In the genomic region with DNA sequence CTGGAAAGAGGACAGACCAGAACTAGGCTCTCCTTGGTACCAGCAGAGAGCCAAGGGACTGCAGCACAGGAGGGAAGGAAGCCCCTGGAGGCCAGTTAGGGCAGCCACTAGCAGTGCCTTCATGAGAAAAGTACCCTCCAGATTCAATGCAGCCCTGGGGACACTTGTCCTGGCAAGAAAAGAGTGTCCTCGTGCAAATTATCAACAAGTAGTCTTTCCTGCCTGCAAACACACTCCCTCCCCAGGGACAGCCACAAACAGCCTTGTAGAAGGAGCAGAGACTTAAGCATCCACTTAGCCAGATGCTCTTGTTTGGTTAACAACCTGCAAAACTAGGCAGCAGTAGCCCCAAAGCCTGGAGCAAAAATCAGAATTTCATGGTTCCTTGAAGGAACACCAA, we compare ENCODE assay signal across 8 cellular contexts. TPM values are rescaled to one million over a fixed set of nuclear protein-coding genes. Genes with fewer than 3 reads are reported as not detected.
A peak's percentile ranks its signal among the peaks of the same experiment; 100 is the strongest.
DNase-seq lines count a peak whose midpoint lies in the region; ATAC-seq and TF ChIP-seq lines count a peak whose summit lies in the region.

No MANE protein-coding gene starts in this region.

- intact Hi-C loops in thyroid gland (cut with DNase I): no loop called here
- intact Hi-C loops in left ventricle myocardium superior (cut with micrococcal nuclease): no loop called here

- H3K36me3 ChIP-seq in OCI-LY3 (replicated peaks; ENCODE audit: low read depth, low read length) (no peaks in the 10 kb centered on the region), thyroid gland (peaks cover 0 to 7% of the 10 kb centered on the region in 2 donors)

- H2AFZ ChIP-seq in OCI-LY3 (ENCODE audit: low read depth, low read length): no peak overlapping the region

- no peak for ATAC-seq in left ventricle myocardium superior
- no peak for ATAC-seq in GM19397 (IDR thresholded peaks at IDR 0.05; ENCODE audit: unreplicated experiment)

- no peaks in the 10 kb centered on the region for H4K20me1 ChIP-seq in OCI-LY3 (ENCODE audit: insufficient read depth, low read length)

- no peaks in the 10 kb centered on the region for H3K79me2 ChIP-seq in OCI-LY3 (ENCODE audit: low read length)

- peak overlapping the region; percentile 41; the same call in 1 of the 2 replicates for H3K4me3 ChIP-seq in OCI-LY3 (ENCODE audit: low read length)
- no peak overlapping the region for H3K4me3 ChIP-seq in fibroblast of pulmonary artery (replicated peaks; ENCODE audit: low read depth, low read length)
- no peak overlapping the region for H3K4me3 ChIP-seq in thyroid gland (replicated peaks in 1 of 3)

- H3K9ac ChIP-seq in OCI-LY3 (ENCODE audit: low read length): no peak overlapping the region

- H3K9me3 ChIP-seq in OCI-LY3 (ENCODE audit: insufficient read depth, low read length) (no peaks in the 10 kb centered on the region), thyroid gland (no peaks in the 10 kb centered on the region)

- TF ChIP-seq POLR2A in thyroid gland (IDR thresholded peaks at IDR 0.05): no peak

- DNase-seq in NCI-H1417 (lab: John Stamatoyannopoulos, UW) (peak in 2 of 3 experiments; percentile 4 to 87), NCI-H1417 treated with DMSO at 0.1 percent for 48 hours (lab: John Stamatoyannopoulos, UW) (no peak), fibroblast of pulmonary artery (ENCODE audit: low read depth) (peak; percentile 2), thyroid gland (peak; percentile 74 to 82), left ventricle myocardium superior (no peak), LoVo (ENCODE audit: low spot score) (no peak)

- peak overlapping the region; percentile 67 for H3K4me2 ChIP-seq in OCI-LY3 (ENCODE audit: low read length)

- TF ChIP-seq CTCF in OCI-LY3 (IDR thresholded peaks at IDR 0.05; ENCODE audit: low read depth, low read length): no peak
- peak; percentile 22 for TF ChIP-seq CTCF in fibroblast of pulmonary artery (IDR thresholded peaks at IDR 0.05; ENCODE audit: low read length, missing control alignments)
- peak in 1 of 6 experiments; percentile 12 for TF ChIP-seq CTCF in thyroid gland (IDR thresholded peaks at IDR 0.05)

- 8 to 10% methylated on average over 1 of the region's 1 CpG for WGBS in thyroid gland, 2 donors

- H3K4me1 ChIP-seq in OCI-LY3 (ENCODE audit: low read length) (peaks cover 21% of the 10 kb centered on the region), thyroid gland (peaks cover 16 to 17% of the 10 kb centered on the region in 2 donors)

- H3K27ac ChIP-seq in OCI-LY3 (ENCODE audit: low read length) (no peak overlapping the region), thyroid gland (peak overlapping the region in 1 of 3 donors; percentile 67)

- no peaks in the 10 kb centered on the region for H3K27me3 ChIP-seq in OCI-LY3 (ENCODE audit: low read depth, low read length)
- no peaks in the 10 kb centered on the region for H3K27me3 ChIP-seq in thyroid gland

RNA-seq across cellular contexts. Expression of a gene that starts 24.3 kb away (rescaled TPM):
- total RNA-seq in thyroid gland (10 to 100 TPM in 3 of 4 donors, 1 to 10 TPM in 1; 4.3 to 16.7 (median 12.8) TPM), left ventricle myocardium superior (14.2 TPM)

RNA-seq across cellular contexts. Expression of a gene that starts 51.9 kb away (rescaled TPM):
- 1,000 to 10,000 TPM in 3 of 4 donors, 100 to 1,000 TPM in 1; 917 to 1,584 (median 1,245) TPM for total RNA-seq in thyroid gland
- total RNA-seq in left ventricle myocardium superior: 1,672 TPM

Comparison
In these comparisons a context has a peak if more than half of its experiments do, and no peak if none do; other contexts are left out.
1. DNase-seq: peak in NCI-H1417 (2 of 3), fibroblast of pulmonary artery (single experiment) and thyroid gland (2 of 2); none in NCI-H1417 treated with DMSO at 0.1 percent for 48 hours (single experiment), left ventricle myocardium superior (single experiment) and LoVo (single experiment).